ENCODE assay signal across 14 cellular contexts in genomic region chr3:10299679-10300078, GRCh38. TPM values are rescaled to one million over a fixed set of nuclear protein-coding genes. Genes with fewer than 3 reads are reported as not detected.
DNase-seq lines count a peak whose midpoint lies in the region; ATAC-seq and TF ChIP-seq lines count a peak whose summit lies in the region.
"Had no signal": no experiment of that assay in that cellular context is flagged by ENCODE, and none has a peak within 500 bp of the region (broad histone marks: within the 10 kb centered on the region; RNA-seq: fewer than 3 reads in every experiment).

No MANE protein-coding gene starts in this region.

- peaks cover 7% of the 10 kb centered on the region for H3K4me1 Mint-ChIP-seq in T-helper 2 cell treated with Interferon-gamma antibody and Interleukin-4, amounts not matched to agents 5 μg/mL and 100 μg/mL, for 36 hours (ENCODE audit: low read depth)
- H3K4me1 Mint-ChIP-seq in activated CD8-positive, alpha-beta T cell treated with anti-CD3 and anti-CD28 coated beads, Interleukin-2, amount 10 ng/mL, durations not matched to agents 7 days and 5 days (ENCODE audit: low read depth): peaks cover 17% of the 10 kb centered on the region
- peaks cover 10% of the 10 kb centered on the region for H3K4me1 Mint-ChIP-seq in nephron

- H3K27ac Mint-ChIP-seq in T-helper 2 cell treated with Interferon-gamma antibody and Interleukin-4, amounts not matched to agents 5 μg/mL and 100 μg/mL, for 36 hours: peak overlapping the region; percentile 63
- H3K27ac Mint-ChIP-seq in activated CD8-positive, alpha-beta T cell treated with anti-CD3 and anti-CD28 coated beads, Interleukin-2, amount 10 ng/mL, durations not matched to agents 7 days and 5 days: peak overlapping the region; percentile 83
- peak overlapping the region in 2 of 3 experiments; percentile 26 to 53 for H3K27ac Mint-ChIP-seq in nephron

- TF ChIP-seq CTCF in nephron (IDR thresholded peaks at IDR 0.05; ENCODE audit: unreplicated experiment in 3 of 3): no peak

- H3K4me3 Mint-ChIP-seq in T-helper 2 cell treated with Interferon-gamma antibody and Interleukin-4, amounts not matched to agents 5 μg/mL and 100 μg/mL, for 36 hours: no peak overlapping the region
- no peak overlapping the region for H3K4me3 Mint-ChIP-seq in activated CD8-positive, alpha-beta T cell treated with anti-CD3 and anti-CD28 coated beads, Interleukin-2, amount 10 ng/mL, durations not matched to agents 7 days and 5 days
- no peak overlapping the region for H3K4me3 Mint-ChIP-seq in nephron

- H3K27me3 Mint-ChIP-seq in T-helper 2 cell treated with Interferon-gamma antibody and Interleukin-4, amounts not matched to agents 5 μg/mL and 100 μg/mL, for 36 hours (ENCODE audit: low read depth): no peaks in the 10 kb centered on the region
- no peaks in the 10 kb centered on the region for H3K27me3 Mint-ChIP-seq in activated CD8-positive, alpha-beta T cell treated with anti-CD3 and anti-CD28 coated beads, Interleukin-2, amount 10 ng/mL, durations not matched to agents 7 days and 5 days (ENCODE audit: low read depth)
- no peaks in the 10 kb centered on the region for H3K27me3 Mint-ChIP-seq in nephron (ENCODE audit: low read depth)

- H3K36me3 Mint-ChIP-seq in T-helper 2 cell treated with Interferon-gamma antibody and Interleukin-4, amounts not matched to agents 5 μg/mL and 100 μg/mL, for 36 hours (ENCODE audit: low read depth): peaks cover 56% of the 10 kb centered on the region
- peaks cover 64% of the 10 kb centered on the region for H3K36me3 Mint-ChIP-seq in activated CD8-positive, alpha-beta T cell treated with anti-CD3 and anti-CD28 coated beads, Interleukin-2, amount 10 ng/mL, durations not matched to agents 7 days and 5 days (ENCODE audit: low read depth)
- H3K36me3 Mint-ChIP-seq in nephron (ENCODE audit: low read depth): peaks cover 68% of the 10 kb centered on the region

- H3K27me3 ChIP-seq in H7 (ENCODE audit: control insufficient read depth, insufficient read depth, low read length): no peaks in the 10 kb centered on the region
- H3K27me3 ChIP-seq: SJCRH30 had no signal

- H3K9me3 Mint-ChIP-seq in T-helper 2 cell treated with Interferon-gamma antibody and Interleukin-4, amounts not matched to agents 5 μg/mL and 100 μg/mL, for 36 hours: no peaks in the 10 kb centered on the region
- no peaks in the 10 kb centered on the region for H3K9me3 Mint-ChIP-seq in activated CD8-positive, alpha-beta T cell treated with anti-CD3 and anti-CD28 coated beads, Interleukin-2, amount 10 ng/mL, durations not matched to agents 7 days and 5 days (ENCODE audit: insufficient read depth)
- H3K9me3 Mint-ChIP-seq in nephron: no peaks in the 10 kb centered on the region

- CTCF ChIA-PET in activated CD8-positive, alpha-beta T cell treated with anti-CD3 and anti-CD28 coated beads, Interleukin-2, amount 10 ng/mL, durations not matched to agents 7 days and 5 days (lab: Charles Lee): interaction anchor here (1.0 kb wide), 2 partner anchors 10 to 270 kb away, joined by 3 read pairs; no protein-coding TSS in a partner anchor

- peaks cover 41% of the 10 kb centered on the region for H3K36me3 ChIP-seq in H7 (replicated peaks; ENCODE audit: control insufficient read depth, insufficient read depth, low read length)

- ATAC-seq in GM21825 (IDR thresholded peaks at IDR 0.05; ENCODE audit: unreplicated experiment): peak; percentile 73
- peak; percentile 74 for ATAC-seq in activated CD8-positive, alpha-beta T cell treated with anti-CD3 and anti-CD28 coated beads, Interleukin-2, amount 10 ng/mL, durations not matched to agents 7 days and 5 days

- DNase-seq in T-helper 2 cell treated with Interferon-gamma antibody and Interleukin-4, amounts not matched to agents 5 μg/mL and 100 μg/mL, for 36 hours (ENCODE audit: low spot score): no peak
- DNase-seq in T-helper 2 cell (no peak), H7 (no peak), Ammon's horn (ENCODE audit: low spot score) (no peak), NCI-H2171 (lab: John Stamatoyannopoulos, UW) (no peak)
- no peak for DNase-seq in activated CD8-positive, alpha-beta T cell treated with anti-CD3 and anti-CD28 coated beads, Interleukin-2, amount 10 ng/mL, durations not matched to agents 7 days and 5 days
- DNase-seq: effector CD8-positive, alpha-beta T cell; left colon; NCI-H1694 treated with DMSO at 0.1 percent for 48 hours; SJCRH30 had no signal

- H3K4me3 ChIP-seq in H7 (ENCODE audit: insufficient read depth, low read depth, low read length): no peak overlapping the region
- H3K4me3 ChIP-seq: SJCRH30, thoracic aorta had no signal

- POLR2A ChIA-PET in activated CD8-positive, alpha-beta T cell treated with anti-CD3 and anti-CD28 coated beads, Interleukin-2, amount 10 ng/mL, durations not matched to agents 7 days and 5 days (lab: Charles Lee): no interaction called here

RNA-seq across cellular contexts. Expression of gene GHRL, which starts 6.9 kb away (rescaled TPM):
- total RNA-seq in activated CD8-positive, alpha-beta T cell treated with anti-CD3 and anti-CD28 coated beads, Interleukin-2, amount 10 ng/mL, durations not matched to agents 7 days and 5 days: under 1 TPM; 0.21 to 0.63 TPM
- not detected in 2 replicates for total RNA-seq in H7 (2014; rRNA removed; shearing (Covaris generic))
- total RNA-seq: A172, SJCRH30 had no signal

RNA-seq across cellular contexts. Expression of gene SEC13, which starts 21.2 kb away (rescaled TPM):
- 10 to 100 TPM; 93.2 to 95.0 TPM for total RNA-seq in activated CD8-positive, alpha-beta T cell treated with anti-CD3 and anti-CD28 coated beads, Interleukin-2, amount 10 ng/mL, durations not matched to agents 7 days and 5 days
- total RNA-seq in H7 (2014; rRNA removed; shearing (Covaris generic)): 193 and 204 TPM in 2 replicates

RNA-seq across cellular contexts. Expression of gene TATDN2, which starts 51.4 kb away (rescaled TPM):
- 10 to 100 TPM; 57.0 to 61.6 TPM for total RNA-seq in activated CD8-positive, alpha-beta T cell treated with anti-CD3 and anti-CD28 coated beads, Interleukin-2, amount 10 ng/mL, durations not matched to agents 7 days and 5 days
- total RNA-seq in H7 (2014; rRNA removed; shearing (Covaris generic)): 5.3 and 9.8 TPM in 2 replicates
